15 cellular contexts compared by ENCODE assay signal in the genomic region with DNA sequence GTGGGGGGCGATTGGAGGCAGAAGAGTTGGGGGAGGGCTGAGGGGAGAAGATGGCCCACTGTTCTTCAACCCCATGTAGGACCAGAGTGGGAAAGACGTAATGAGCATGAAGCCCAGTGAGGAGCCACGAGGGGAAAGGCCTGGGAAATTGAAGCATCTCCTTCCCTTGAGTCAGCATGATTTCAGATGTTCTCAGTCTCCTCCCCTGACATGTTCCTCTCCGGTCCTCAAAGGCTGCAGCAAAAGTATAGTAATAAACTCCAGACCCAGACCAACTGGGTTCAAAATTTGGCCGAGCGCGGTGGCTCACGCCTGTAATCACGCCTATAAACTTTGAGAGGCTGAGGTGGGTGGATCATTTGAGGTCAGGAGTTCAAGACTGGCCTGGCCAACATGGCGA. TPM values are rescaled to one million over a fixed set of nuclear protein-coding genes. Genes with fewer than 3 reads are reported as not detected.
"Had no signal": no experiment of that assay in that cellular context is flagged by ENCODE, and none has a peak within 500 bp of the region (broad histone marks: within the 10 kb centered on the region; RNA-seq: fewer than 3 reads in every experiment).

No MANE protein-coding gene starts in this region.

- ATAC-seq: activated T-cell treated with anti-CD3 and anti-CD28 coated beads, Interleukin-2, amount 50 U/mL, for 4 hours had no signal

- H3K4me2 ChIP-seq: SK-N-SH had no signal

- H3K9me3 ChIP-seq: body of pancreas, psoas muscle, SK-N-SH had no signal

- H3K36me3 Mint-ChIP-seq: T-cell had no signal

- H3K9ac ChIP-seq: SK-N-SH had no signal

- H3K9me3 Mint-ChIP-seq: activated naive CD8-positive, alpha-beta T cell treated with anti-CD3 and anti-CD28 coated beads for 36 hours; activated T-cell treated with anti-CD3 and anti-CD28 coated beads, Interleukin-2, amount 50 U/mL, for 4 hours; nephron progenitor cell; T-cell had no signal

- FAIRE-seq: frontal cortex had no signal

- DNase-seq: activated gamma-delta T cell, T1000 had no signal

- H3K27ac ChIP-seq: body of pancreas, epithelial cell of prostate, psoas muscle had no signal

- H3K4me3 Mint-ChIP-seq: activated naive CD8-positive, alpha-beta T cell treated with anti-CD3 and anti-CD28 coated beads for 36 hours; activated T-cell treated with anti-CD3 and anti-CD28 coated beads, Interleukin-2, amount 50 U/mL, for 4 hours had no signal

- H3K4me3 ChIP-seq: body of pancreas, psoas muscle had no signal

- H3K27ac Mint-ChIP-seq: activated naive CD8-positive, alpha-beta T cell treated with anti-CD3 and anti-CD28 coated beads for 36 hours; nephron progenitor cell had no signal

RNA-seq across cellular contexts. Expression of a gene that starts 3.0 kb away (rescaled TPM):
- total RNA-seq: activated naive CD8-positive, alpha-beta T cell treated with anti-CD3 and anti-CD28 coated beads for 36 hours; lung microvascular endothelial cell; mononuclear cell; osteocyte; psoas muscle; ureter had no signal
